21 cellular contexts compared by ENCODE assay signal in genomic region chr4:108846568-108846967, GRCh38.
"Had no signal": no experiment of that assay in that cellular context is flagged by ENCODE, and none has a peak within 500 bp of the region (broad histone marks: within the 10 kb centered on the region; RNA-seq: fewer than 3 reads in every experiment).

No MANE protein-coding gene starts in this region.

- H3K27ac Mint-ChIP-seq: activated B cell treated with CpG ODN at 0.5 μM for 24 hours; activated CD4-positive, alpha-beta T cell treated with anti-CD3 and anti-CD28 coated beads, Interleukin-2, amount 10 ng/mL, durations not matched to agents 24 days and 14 days; activated CD8-positive, alpha-beta memory T cell treated with anti-CD3 and anti-CD28 coated beads, Interleukin-2, amount 10 ng/mL, durations not matched to agents 7 days and 5 days; activated naive CD4-positive, alpha-beta T cell treated with anti-CD3 and anti-CD28 coated beads, Interleukin-2, amount 50 U/mL, for 72 hours; activated naive CD8-positive, alpha-beta T cell treated with anti-CD3 and anti-CD28 coated beads, Interleukin-2, amount 50 U/mL, for 24 hours; activated T-cell treated with anti-CD3 and anti-CD28 coated beads, Interleukin-2, amount 50 U/mL, for 24 hours; activated T-helper 1 cell treated with anti-CD3 and anti-CD28 coated beads, Interleukin-12 subunit alpha, Interleukin-12 subunit beta, Interleukin-2, Interleukin-4 antibody, amounts not matched to agents 30 ng/mL and 10 ng/mL and 1 ng/mL, durations not matched to agents 14 hours and 24 hours and 36 hours; T-helper 17 cell had no signal

- H3K9me3 Mint-ChIP-seq: activated B cell treated with CpG ODN at 0.5 μM for 24 hours; activated naive CD4-positive, alpha-beta T cell treated with anti-CD3 and anti-CD28 coated beads, Interleukin-2, amount 50 U/mL, for 72 hours; activated naive CD8-positive, alpha-beta T cell treated with anti-CD3 and anti-CD28 coated beads, Interleukin-2, amount 50 U/mL, for 24 hours; activated T-cell treated with anti-CD3 and anti-CD28 coated beads, Interleukin-2, amount 50 U/mL, for 24 hours; activated T-helper 1 cell treated with anti-CD3 and anti-CD28 coated beads, Interleukin-12 subunit alpha, Interleukin-12 subunit beta, Interleukin-2, Interleukin-4 antibody, amounts not matched to agents 30 ng/mL and 10 ng/mL and 1 ng/mL, durations not matched to agents 14 hours and 24 hours and 36 hours had no signal

- DNase-seq: activated B cell treated with CpG ODN at 0.5 μM for 24 hours; activated CD4-positive, alpha-beta T cell treated with anti-CD3 and anti-CD28 coated beads for 1 hour; activated CD4-positive, alpha-beta T cell treated with anti-CD3 and anti-CD28 coated beads, Interleukin-2, amount 10 ng/mL, durations not matched to agents 24 days and 14 days; activated CD4-positive, alpha-beta T cell treated with anti-CD3 and anti-CD28 coated beads, Interleukin-2, amount 50 U/mL, for 48 hours; activated CD8-positive, alpha-beta memory T cell treated with anti-CD3 and anti-CD28 coated beads, Interleukin-2, amount 10 ng/mL, durations not matched to agents 7 days and 5 days; activated effector memory CD4-positive, alpha-beta T cell treated with Interleukin-2 at 50 U/mL for 16 hours; activated naive CD4-positive, alpha-beta T cell treated with Interleukin-2 at 50 U/mL for 16 hours; activated naive CD8-positive, alpha-beta T cell treated with anti-CD3 and anti-CD28 coated beads, Interleukin-2, amount 50 U/mL, for 24 hours; activated T-cell treated with anti-CD3 and anti-CD28 coated beads, Interleukin-2, amount 50 U/mL, for 24 hours; NCI-H1105 treated with DMSO at 0.1 percent for 48 hours; NCI-H1436 treated with DMSO at 0.1 percent for 48 hours; NCI-H187; NCI-H2081; NCI-H446; NCI-H524; PC-3; SHP77 treated with DMSO at 0.1 percent for 48 hours; T-helper 17 cell; T1000 had no signal

- H3K27me3 Mint-ChIP-seq: activated naive CD8-positive, alpha-beta T cell treated with anti-CD3 and anti-CD28 coated beads, Interleukin-2, amount 50 U/mL, for 24 hours; activated T-cell treated with anti-CD3 and anti-CD28 coated beads, Interleukin-2, amount 50 U/mL, for 24 hours had no signal

- ATAC-seq: activated CD8-positive, alpha-beta memory T cell treated with anti-CD3 and anti-CD28 coated beads, Interleukin-2, amount 10 ng/mL, durations not matched to agents 7 days and 5 days; activated naive CD4-positive, alpha-beta T cell treated with anti-CD3 and anti-CD28 coated beads, Interleukin-2, amount 50 U/mL, for 72 hours; activated naive CD8-positive, alpha-beta T cell treated with anti-CD3 and anti-CD28 coated beads, Interleukin-2, amount 50 U/mL, for 24 hours; PC-3; T-helper 17 cell had no signal

- H3K36me3 Mint-ChIP-seq: activated CD8-positive, alpha-beta memory T cell treated with anti-CD3 and anti-CD28 coated beads, Interleukin-2, amount 10 ng/mL, durations not matched to agents 7 days and 5 days; activated naive CD4-positive, alpha-beta T cell treated with anti-CD3 and anti-CD28 coated beads, Interleukin-2, amount 50 U/mL, for 72 hours had no signal

- H3K4me3 Mint-ChIP-seq: activated B cell treated with CpG ODN at 0.5 μM for 24 hours; activated CD4-positive, alpha-beta T cell treated with anti-CD3 and anti-CD28 coated beads, Interleukin-2, amount 10 ng/mL, durations not matched to agents 24 days and 14 days; activated CD8-positive, alpha-beta memory T cell treated with anti-CD3 and anti-CD28 coated beads, Interleukin-2, amount 10 ng/mL, durations not matched to agents 7 days and 5 days; activated naive CD8-positive, alpha-beta T cell treated with anti-CD3 and anti-CD28 coated beads, Interleukin-2, amount 50 U/mL, for 24 hours; activated T-cell treated with anti-CD3 and anti-CD28 coated beads, Interleukin-2, amount 50 U/mL, for 24 hours; activated T-helper 1 cell treated with anti-CD3 and anti-CD28 coated beads, Interleukin-12 subunit alpha, Interleukin-12 subunit beta, Interleukin-2, Interleukin-4 antibody, amounts not matched to agents 30 ng/mL and 10 ng/mL and 1 ng/mL, durations not matched to agents 14 hours and 24 hours and 36 hours; T-helper 17 cell had no signal
